ENCODE assay signal across 1 cellular context in genomic region chr4:14620567-14621138, GRCh38.
A peak's percentile ranks its signal among the peaks of the same experiment; 100 is the strongest.
TF ChIP-seq lines count a peak whose summit lies in the region.

No MANE protein-coding gene starts in this region.

TF ChIP-seq in GM23338, 12 proteins besides CTCF, POLR2A, EP300 and RAD21:
- TF ChIP-seq POLR2AphosphoS5 (IDR thresholded peaks at IDR 0.05; ENCODE audit: low read depth): no peak
- TF ChIP-seq, protein P1, sequence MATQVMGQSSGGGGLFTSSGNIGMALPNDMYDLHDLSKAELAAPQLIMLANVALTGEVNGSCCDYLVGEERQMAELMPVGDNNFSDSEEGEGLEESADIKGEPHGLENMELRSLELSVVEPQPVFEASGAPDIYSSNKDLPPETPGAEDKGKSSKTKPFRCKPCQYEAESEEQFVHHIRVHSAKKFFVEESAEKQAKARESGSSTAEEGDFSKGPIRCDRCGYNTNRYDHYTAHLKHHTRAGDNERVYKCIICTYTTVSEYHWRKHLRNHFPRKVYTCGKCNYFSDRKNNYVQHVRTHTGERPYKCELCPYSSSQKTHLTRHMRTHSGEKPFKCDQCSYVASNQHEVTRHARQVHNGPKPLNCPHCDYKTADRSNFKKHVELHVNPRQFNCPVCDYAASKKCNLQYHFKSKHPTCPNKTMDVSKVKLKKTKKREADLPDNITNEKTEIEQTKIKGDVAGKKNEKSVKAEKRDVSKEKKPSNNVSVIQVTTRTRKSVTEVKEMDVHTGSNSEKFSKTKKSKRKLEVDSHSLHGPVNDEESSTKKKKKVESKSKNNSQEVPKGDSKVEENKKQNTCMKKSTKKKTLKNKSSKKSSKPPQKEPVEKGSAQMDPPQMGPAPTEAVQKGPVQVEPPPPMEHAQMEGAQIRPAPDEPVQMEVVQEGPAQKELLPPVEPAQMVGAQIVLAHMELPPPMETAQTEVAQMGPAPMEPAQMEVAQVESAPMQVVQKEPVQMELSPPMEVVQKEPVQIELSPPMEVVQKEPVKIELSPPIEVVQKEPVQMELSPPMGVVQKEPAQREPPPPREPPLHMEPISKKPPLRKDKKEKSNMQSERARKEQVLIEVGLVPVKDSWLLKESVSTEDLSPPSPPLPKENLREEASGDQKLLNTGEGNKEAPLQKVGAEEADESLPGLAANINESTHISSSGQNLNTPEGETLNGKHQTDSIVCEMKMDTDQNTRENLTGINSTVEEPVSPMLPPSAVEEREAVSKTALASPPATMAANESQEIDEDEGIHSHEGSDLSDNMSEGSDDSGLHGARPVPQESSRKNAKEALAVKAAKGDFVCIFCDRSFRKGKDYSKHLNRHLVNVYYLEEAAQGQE (IDR thresholded peaks at IDR 0.05; ENCODE audit: unreplicated experiment): no peak
- TF ChIP-seq STAT1 (IDR thresholded peaks at IDR 0.05; ENCODE audit: unreplicated experiment): no peak
- TF ChIP-seq ZNF114 (CRISPR knock-in tag; IDR thresholded peaks at IDR 0.05): no peak
- no peak for TF ChIP-seq EZH2 (IDR thresholded peaks at IDR 0.05; ENCODE audit: low read depth, unreplicated experiment)
- TF ChIP-seq ZNF462 (CRISPR knock-in tag; IDR thresholded peaks at IDR 0.05): peak; percentile 50; the same call in 1 of the 2 replicates
- no peak for TF ChIP-seq EZH2phosphoT487 (IDR thresholded peaks at IDR 0.05; ENCODE audit: unreplicated experiment)
- no peak for TF ChIP-seq ETS1 (IDR thresholded peaks at IDR 0.05)
- no peak for TF ChIP-seq CREB1 (CRISPR knock-in tag; IDR thresholded peaks at IDR 0.05; ENCODE audit: low read depth)
- no peak for TF ChIP-seq JUNB (IDR thresholded peaks at IDR 0.05; ENCODE audit: unreplicated experiment)
- TF ChIP-seq NANOG (IDR thresholded peaks at IDR 0.05; ENCODE audit: borderline replicate concordance): peak; percentile 42; the same call in 1 of the 2 replicates
- no peak for TF ChIP-seq ZNF331 (CRISPR knock-in tag; IDR thresholded peaks at IDR 0.05; ENCODE audit: low read depth)
TF ChIP-seq in GM23338: peak in this region for 2.
